1 cellular context compared by ENCODE assay signal in the genomic region with DNA sequence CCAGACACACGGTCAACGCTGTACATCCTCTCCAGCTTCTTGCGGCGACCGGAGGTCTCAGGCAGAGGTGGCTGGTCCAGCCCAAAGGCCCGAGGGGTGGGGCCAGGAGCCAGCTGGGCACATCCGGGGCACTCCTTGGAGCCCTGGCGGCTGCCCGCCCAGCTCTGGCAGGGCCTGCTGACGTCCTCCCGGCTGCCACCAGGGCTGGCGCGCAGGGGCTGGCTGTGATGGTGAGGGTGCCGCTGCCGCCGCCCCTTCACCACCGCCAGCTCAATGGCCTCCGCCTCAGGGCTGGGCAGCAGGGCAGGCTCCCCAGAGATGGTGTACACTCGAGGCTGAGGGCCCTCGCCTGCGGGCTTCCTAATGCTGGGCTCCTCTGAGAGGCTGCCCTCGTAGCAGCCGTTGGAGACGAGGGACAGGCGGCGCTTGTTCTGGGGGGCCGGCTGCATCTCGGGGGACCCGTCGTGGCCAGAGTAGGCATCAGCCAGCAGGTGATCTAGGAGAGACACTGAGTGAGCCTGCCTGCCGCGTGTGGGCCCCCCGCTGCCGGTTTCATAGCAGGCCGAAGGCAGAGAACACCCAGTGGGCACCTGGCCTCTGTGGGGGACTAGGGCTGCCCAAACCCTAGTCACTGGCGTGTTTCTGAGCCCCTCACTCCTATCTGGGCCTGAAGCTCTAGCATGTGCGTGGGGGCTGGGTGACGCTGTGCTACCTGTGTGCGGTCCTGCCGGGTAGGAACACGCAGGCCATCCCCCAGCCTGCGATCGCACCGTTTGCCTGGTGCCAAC.
TF ChIP-seq lines count a peak whose summit lies in the region.

No MANE protein-coding gene starts in this region.

TF ChIP-seq in WTC11, 78 proteins besides CTCF, POLR2A, EP300 and RAD21 (continued from another document):
- TF ChIP-seq, protein P1, sequence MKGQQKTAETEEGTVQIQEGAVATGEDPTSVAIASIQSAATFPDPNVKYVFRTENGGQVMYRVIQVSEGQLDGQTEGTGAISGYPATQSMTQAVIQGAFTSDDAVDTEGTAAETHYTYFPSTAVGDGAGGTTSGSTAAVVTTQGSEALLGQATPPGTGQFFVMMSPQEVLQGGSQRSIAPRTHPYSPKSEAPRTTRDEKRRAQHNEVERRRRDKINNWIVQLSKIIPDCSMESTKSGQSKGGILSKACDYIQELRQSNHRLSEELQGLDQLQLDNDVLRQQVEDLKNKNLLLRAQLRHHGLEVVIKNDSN (CRISPR knock-in tag; IDR thresholded peaks at IDR 0.05): no peak
- TF ChIP-seq NFE2L1 (CRISPR knock-in tag; IDR thresholded peaks at IDR 0.05) (no peak), NFATC4 (CRISPR knock-in tag; IDR thresholded peaks at IDR 0.05) (no peak), GTF2I (CRISPR knock-in tag; conservative IDR thresholded peaks at IDR 0.05) (no peak), GRHL2 (CRISPR knock-in tag; IDR thresholded peaks at IDR 0.05; ENCODE audit: insufficient replicate concordance, severe bottlenecking) (no peak), JAZF1 (CRISPR knock-in tag; IDR thresholded peaks at IDR 0.05) (no peak), RORB (CRISPR knock-in tag; IDR thresholded peaks at IDR 0.05) (no peak), OVOL2 (CRISPR knock-in tag; IDR thresholded peaks at IDR 0.05; ENCODE audit: borderline replicate concordance) (no peak)
